In the genomic region with DNA sequence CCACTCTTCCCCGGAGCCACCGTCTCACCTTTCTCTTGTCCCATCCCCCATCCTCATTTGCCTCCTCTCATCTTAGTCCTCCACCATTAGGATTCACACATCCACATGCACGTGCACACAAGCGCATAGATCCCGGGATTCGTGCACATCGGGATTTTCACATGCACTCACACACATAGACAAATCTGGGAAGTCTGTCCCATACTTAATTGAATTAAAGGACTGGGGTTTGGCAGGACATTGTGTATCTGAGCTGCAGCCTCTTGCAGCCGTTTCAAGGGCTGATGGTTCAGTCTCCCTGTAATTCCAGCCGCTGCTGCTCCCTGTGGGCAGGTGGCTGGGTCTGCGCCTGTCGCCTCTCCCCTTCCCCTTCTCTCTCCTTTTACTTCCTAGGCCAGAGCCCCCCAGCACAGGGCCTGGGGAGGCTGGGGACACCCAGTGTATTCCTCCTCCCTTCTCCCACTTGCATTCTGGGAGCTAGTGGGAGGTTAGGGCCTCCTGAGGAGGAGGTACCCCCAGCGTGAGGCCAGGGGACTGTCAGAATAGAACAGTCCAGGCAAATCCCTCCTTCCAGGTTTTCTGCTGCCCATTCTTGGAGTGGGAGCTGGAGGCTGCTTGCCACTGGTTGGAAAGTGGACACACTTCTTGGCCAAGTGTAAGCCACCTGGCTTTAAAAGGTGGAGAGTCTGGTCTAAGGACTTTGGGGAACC, we compare ENCODE assay signal across 1 cellular context.
A peak's percentile ranks its signal among the peaks of the same experiment; 100 is the strongest.
TF ChIP-seq lines count a peak whose summit lies in the region.

No MANE protein-coding gene starts in this region.

TF ChIP-seq in H1, 55 proteins besides CTCF, POLR2A, EP300 and RAD21:
- TF ChIP-seq HDAC2 (IDR thresholded peaks at IDR 0.05; ENCODE audit: borderline replicate concordance in 1 of 2, low read depth in 2 of 2, low read length in 2 of 2) (no peak), SUZ12 (IDR thresholded peaks at IDR 0.05; ENCODE audit: low read length) (peak; percentile 40)
